Comparison of ENCODE assay signal across 8 cellular contexts in genomic region chr10:101781984-101782810, GRCh38. TPM values are rescaled to one million over a fixed set of nuclear protein-coding genes. Genes with fewer than 3 reads are reported as not detected.
DNase-seq lines count a peak whose midpoint lies in the region; ATAC-seq, FAIRE-seq and TF ChIP-seq lines count a peak whose summit lies in the region.

No MANE protein-coding gene starts in this region.

- in situ Hi-C loops in GM13976 (cut with MboI; ENCODE audit: low sequenced_read_pairs, unreplicated experiment), result loop anchor here (5.0 kb wide), 1 partner anchor 175 kb away; no protein-coding TSS in a partner anchor

- no peak for FAIRE-seq in urothelium cell line (lab: Jason Lieb, UNC)

- no peaks in the 10 kb centered on the region; the same call in 1 of the 2 replicates for H4K20me1 ChIP-seq in SU-DHL-6 (ENCODE audit: low read depth, low read length)

- H2AFZ ChIP-seq in SU-DHL-6 (ENCODE audit: low read depth, low read length, severe bottlenecking), result no peak overlapping the region

- H3K79me2 ChIP-seq in SU-DHL-6 (ENCODE audit: insufficient read depth, low read length), result no peaks in the 10 kb centered on the region; the same call in 1 of the 2 replicates

- peak overlapping the region; percentile 88 for H3K4me3 ChIP-seq in SU-DHL-6 (ENCODE audit: insufficient read depth, low read length, poor library complexity, severe bottlenecking)
- H3K4me3 ChIP-seq in fibroblast of the aortic adventitia (ENCODE audit: low read depth, low read length), result peak overlapping the region; percentile 88
- H3K4me3 ChIP-seq in skeletal muscle cell (ENCODE audit: low read depth, low read length), result peak overlapping the region; percentile 85

- H3K27ac ChIP-seq in SU-DHL-6 (ENCODE audit: low read depth, low read length), result no peak overlapping the region

- peaks cover 31% of the 10 kb centered on the region for H3F3A ChIP-seq in SU-DHL-6 (ENCODE audit: insufficient read depth)

- H3K9ac ChIP-seq in SU-DHL-6 (ENCODE audit: low read length), result peak overlapping the region; percentile 85

- peak overlapping the region; percentile 79 for H3K4me2 ChIP-seq in SU-DHL-6 (ENCODE audit: low read depth, low read length, poor library complexity, severe bottlenecking)

- no peaks in the 10 kb centered on the region for H3K9me3 ChIP-seq in SU-DHL-6 (ENCODE audit: insufficient read depth, low read length)

- H3K9me2 ChIP-seq in SU-DHL-6 (replicated peaks; ENCODE audit: insufficient read depth, low read length), result no peaks in the 10 kb centered on the region

- TF ChIP-seq CTCF in GM13976 (IDR thresholded peaks at IDR 0.05; ENCODE audit: borderline replicate concordance, control extremely low read depth, extremely low read depth, insufficient read depth, missing control alignments) (no peak), SU-DHL-6 (IDR thresholded peaks at IDR 0.05; ENCODE audit: insufficient read depth, low read length, poor library complexity, severe bottlenecking) (no peak), fibroblast of the aortic adventitia (IDR thresholded peaks at IDR 0.05; ENCODE audit: insufficient read depth, low read length) (no peak)

- H3K27me3 ChIP-seq in SU-DHL-6 (ENCODE audit: low read length), result no peaks in the 10 kb centered on the region

- H3K36me3 ChIP-seq in SU-DHL-6 (ENCODE audit: low read length), result no peaks in the 10 kb centered on the region

- DNase-seq in GM13976 (ENCODE audit: low spot score) (peak; percentile 36), fibroblast of the aortic adventitia (ENCODE audit: low read depth) (no peak), skeletal muscle cell (ENCODE audit: low read depth) (no peak), urothelium cell line (ENCODE audit: low spot score) (no peak), NAMALWA (ENCODE audit: low spot score) (no peak)

- no peak for ATAC-seq in HG02610 (IDR thresholded peaks at IDR 0.05; ENCODE audit: unreplicated experiment)
- no peak for ATAC-seq in GM18861 (IDR thresholded peaks at IDR 0.05; ENCODE audit: unreplicated experiment)

RNA-seq across cellular contexts. Expression of gene NPM3, which starts 1.0 kb away (rescaled TPM):
- total RNA-seq in fibroblast of the aortic adventitia (ENCODE audit: low replicate concordance), result 54.4 and 70.9 TPM in 2 replicates

RNA-seq across cellular contexts. Expression of gene FGF8, which starts 6.3 kb away (rescaled TPM):
- total RNA-seq in fibroblast of the aortic adventitia (ENCODE audit: low replicate concordance), result not detected in 2 replicates

RNA-seq across cellular contexts. Expression of gene OGA, which starts 36.0 kb away (rescaled TPM):
- 93.7 and 165 TPM in 2 replicates for total RNA-seq in fibroblast of the aortic adventitia (ENCODE audit: low replicate concordance)
